ENCODE assay signal across 1 cellular context in the genomic region with DNA sequence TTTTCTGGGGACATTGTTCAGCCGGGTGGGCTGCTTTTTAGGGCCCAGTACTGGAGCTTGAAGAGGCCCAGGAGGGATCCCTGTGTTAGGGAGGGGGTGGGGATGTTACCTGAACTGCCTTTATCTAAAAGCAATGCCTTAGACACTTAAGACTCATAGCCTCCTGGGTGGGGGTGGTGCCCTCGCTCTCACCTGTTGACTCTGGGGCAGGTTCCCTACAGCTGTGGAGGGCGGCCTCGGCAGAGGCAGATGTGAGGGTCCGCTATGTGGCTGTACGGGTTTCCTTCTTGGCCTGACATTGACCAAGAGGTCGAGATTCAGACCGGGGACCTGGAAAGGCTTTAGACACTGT.
TF ChIP-seq lines count a peak whose summit lies in the region.

No MANE protein-coding gene starts in this region.

TF ChIP-seq in GM23338, 12 proteins besides CTCF, POLR2A, EP300 and RAD21 (continued from another document):
- TF ChIP-seq, protein P1, sequence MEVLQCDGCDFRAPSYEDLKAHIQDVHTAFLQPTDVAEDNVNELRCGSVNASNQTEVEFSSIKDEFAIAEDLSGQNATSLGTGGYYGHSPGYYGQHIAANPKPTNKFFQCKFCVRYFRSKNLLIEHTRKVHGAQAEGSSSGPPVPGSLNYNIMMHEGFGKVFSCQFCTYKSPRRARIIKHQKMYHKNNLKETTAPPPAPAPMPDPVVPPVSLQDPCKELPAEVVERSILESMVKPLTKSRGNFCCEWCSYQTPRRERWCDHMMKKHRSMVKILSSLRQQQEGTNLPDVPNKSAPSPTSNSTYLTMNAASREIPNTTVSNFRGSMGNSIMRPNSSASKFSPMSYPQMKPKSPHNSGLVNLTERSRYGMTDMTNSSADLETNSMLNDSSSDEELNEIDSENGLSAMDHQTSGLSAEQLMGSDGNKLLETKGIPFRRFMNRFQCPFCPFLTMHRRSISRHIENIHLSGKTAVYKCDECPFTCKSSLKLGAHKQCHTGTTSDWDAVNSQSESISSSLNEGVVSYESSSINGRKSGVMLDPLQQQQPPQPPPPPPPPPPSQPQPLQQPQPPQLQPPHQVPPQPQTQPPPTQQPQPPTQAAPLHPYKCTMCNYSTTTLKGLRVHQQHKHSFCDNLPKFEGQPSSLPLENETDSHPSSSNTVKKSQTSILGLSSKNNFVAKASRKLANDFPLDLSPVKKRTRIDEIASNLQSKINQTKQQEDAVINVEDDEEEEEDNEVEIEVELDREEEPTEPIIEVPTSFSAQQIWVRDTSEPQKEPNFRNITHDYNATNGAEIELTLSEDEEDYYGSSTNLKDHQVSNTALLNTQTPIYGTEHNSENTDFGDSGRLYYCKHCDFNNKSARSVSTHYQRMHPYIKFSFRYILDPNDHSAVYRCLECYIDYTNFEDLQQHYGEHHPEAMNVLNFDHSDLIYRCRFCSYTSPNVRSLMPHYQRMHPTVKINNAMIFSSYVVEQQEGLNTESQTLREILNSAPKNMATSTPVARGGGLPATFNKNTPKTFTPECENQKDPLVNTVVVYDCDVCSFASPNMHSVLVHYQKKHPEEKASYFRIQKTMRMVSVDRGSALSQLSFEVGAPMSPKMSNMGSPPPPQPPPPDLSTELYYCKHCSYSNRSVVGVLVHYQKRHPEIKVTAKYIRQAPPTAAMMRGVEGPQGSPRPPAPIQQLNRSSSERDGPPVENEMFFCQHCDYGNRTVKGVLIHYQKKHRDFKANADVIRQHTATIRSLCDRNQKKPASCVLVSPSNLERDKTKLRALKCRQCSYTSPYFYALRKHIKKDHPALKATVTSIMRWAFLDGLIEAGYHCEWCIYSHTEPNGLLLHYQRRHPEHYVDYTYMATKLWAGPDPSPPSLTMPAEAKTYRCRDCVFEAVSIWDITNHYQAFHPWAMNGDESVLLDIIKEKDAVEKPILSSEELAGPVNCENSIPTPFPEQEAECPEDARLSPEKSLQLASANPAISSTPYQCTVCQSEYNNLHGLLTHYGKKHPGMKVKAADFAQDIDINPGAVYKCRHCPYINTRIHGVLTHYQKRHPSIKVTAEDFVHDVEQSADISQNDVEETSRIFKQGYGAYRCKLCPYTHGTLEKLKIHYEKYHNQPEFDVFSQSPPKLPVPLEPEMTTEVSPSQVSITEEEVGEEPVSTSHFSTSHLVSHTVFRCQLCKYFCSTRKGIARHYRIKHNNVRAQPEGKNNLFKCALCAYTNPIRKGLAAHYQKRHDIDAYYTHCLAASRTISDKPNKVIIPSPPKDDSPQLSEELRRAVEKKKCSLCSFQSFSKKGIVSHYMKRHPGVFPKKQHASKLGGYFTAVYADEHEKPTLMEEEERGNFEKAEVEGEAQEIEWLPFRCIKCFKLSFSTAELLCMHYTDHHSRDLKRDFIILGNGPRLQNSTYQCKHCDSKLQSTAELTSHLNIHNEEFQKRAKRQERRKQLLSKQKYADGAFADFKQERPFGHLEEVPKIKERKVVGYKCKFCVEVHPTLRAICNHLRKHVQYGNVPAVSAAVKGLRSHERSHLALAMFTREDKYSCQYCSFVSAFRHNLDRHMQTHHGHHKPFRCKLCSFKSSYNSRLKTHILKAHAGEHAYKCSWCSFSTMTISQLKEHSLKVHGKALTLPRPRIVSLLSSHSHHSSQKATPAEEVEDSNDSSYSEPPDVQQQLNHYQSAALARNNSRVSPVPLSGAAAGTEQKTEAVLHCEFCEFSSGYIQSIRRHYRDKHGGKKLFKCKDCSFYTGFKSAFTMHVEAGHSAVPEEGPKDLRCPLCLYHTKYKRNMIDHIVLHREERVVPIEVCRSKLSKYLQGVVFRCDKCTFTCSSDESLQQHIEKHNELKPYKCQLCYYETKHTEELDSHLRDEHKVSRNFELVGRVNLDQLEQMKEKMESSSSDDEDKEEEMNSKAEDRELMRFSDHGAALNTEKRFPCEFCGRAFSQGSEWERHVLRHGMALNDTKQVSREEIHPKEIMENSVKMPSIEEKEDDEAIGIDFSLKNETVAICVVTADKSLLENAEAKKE (CRISPR knock-in tag; IDR thresholded peaks at IDR 0.05), result no peak
- TF ChIP-seq STAT1 (IDR thresholded peaks at IDR 0.05; ENCODE audit: unreplicated experiment), result no peak
